Comparison of ENCODE assay signal across 7 cellular contexts in the genomic region with DNA sequence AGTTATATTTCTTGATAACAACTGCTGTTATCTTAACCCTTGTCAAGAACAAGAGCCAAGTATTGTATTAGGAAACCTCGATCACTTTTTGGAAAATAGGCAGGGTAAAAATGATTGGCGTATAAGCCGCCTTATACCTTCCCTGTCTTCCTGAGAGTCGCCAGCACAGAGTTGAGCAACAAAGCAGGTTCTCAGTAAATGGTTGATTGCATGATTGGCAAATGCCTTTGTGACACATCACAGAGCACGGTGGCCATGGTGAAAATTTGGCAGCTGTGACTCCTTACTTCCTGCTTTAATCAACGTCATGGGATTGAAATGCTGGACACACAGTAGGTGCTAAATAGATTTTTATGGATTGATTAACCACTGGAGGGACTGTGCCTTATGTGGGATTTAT. TPM values are rescaled to one million over a fixed set of nuclear protein-coding genes. Genes with fewer than 3 reads are reported as not detected.
DNase-seq lines count a peak whose midpoint lies in the region; ATAC-seq and TF ChIP-seq lines count a peak whose summit lies in the region.

No MANE protein-coding gene starts in this region.

- H3K36me3 ChIP-seq in GM06990 (ENCODE audit: control insufficient read depth, insufficient read depth, low read length), result no peaks in the 10 kb centered on the region

- H3K4me3 ChIP-seq in GM06990 (replicated peaks; ENCODE audit: low read depth, low read length), result peak overlapping the region; percentile 42; the same call in 1 of the 2 replicates

- H3K27me3 ChIP-seq in GM06990 (replicated peaks; ENCODE audit: control insufficient read depth, insufficient read depth, low read length), result no peaks in the 10 kb centered on the region; the same call in 1 of the 2 replicates

- ATAC-seq in HG02763 (IDR thresholded peaks at IDR 0.05; ENCODE audit: unreplicated experiment) (no peak), HG03135 (IDR thresholded peaks at IDR 0.05; ENCODE audit: unreplicated experiment) (no peak)

- no peak for TF ChIP-seq CTCF in GM06990 (IDR thresholded peaks at IDR 0.05; ENCODE audit: insufficient read depth, low read length, poor library complexity, severe bottlenecking)

- DNase-seq in GM06990 (ENCODE audit: extremely low read depth, insufficient read length) (no peak), M059J (ENCODE audit: low read depth) (peak; percentile 91), T1000 (lab: John Stamatoyannopoulos, UW) (peak; percentile 17), iris pigment epithelial cell (ENCODE audit: low read depth) (peak; percentile 93)
- no peak for DNase-seq in effector CD8-positive, alpha-beta T cell (lab: John Stamatoyannopoulos, UW)

RNA-seq across cellular contexts. Expression of gene KLHL29, which starts 3.9 kb away (rescaled TPM):
- 0.67 and 0.71 TPM in 2 replicates for total RNA-seq in M059J (2014; rRNA removed; shearing (Covaris generic))

Comparison
In these comparisons a context has a peak if more than half of its experiments do, and no peak if none do; other contexts are left out.
1. DNase-seq: peak in M059J (single experiment), T1000 (single experiment) and iris pigment epithelial cell (single experiment); none in GM06990 (single experiment) and effector CD8-positive, alpha-beta T cell (single experiment).